In the genomic region with DNA sequence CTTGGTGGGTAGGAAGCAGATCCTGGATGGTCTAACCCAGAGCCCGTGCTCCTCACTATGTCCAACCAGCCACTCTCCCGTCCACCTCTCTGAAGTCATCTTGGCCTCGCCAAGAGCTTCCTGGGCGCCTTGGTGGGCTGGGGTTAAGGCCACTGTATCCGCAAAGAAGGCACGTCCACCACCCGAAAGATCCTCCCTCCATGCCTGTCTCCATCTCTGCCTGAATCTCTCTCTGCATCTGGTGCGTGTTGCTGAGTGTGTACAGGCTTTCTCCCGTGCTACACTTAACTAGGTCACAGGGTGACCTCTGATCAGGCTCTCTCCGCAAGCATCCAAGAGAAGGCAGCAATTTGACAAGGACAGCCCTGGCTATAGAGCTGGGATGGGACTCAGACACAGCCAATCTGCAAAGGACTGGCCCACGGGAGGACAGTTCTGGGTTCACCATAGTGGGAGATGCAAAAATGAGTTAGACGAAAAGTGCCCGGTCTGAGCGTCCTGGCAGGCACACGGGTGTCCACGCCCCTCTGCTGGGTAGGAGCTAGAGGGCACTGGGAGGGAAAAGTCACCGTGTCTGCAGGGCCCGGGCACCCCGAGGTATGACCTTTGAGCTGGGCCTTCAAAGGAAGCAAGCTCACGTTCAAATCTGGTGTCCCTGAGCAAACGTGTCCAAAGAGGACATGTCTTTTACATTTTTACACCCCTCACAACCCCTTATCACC, we compare ENCODE assay signal across 1 cellular context.
TF ChIP-seq lines count a peak whose summit lies in the region.

No MANE protein-coding gene starts in this region.

TF ChIP-seq in K562, 482 proteins besides CTCF, POLR2A, EP300 and RAD21:
- TF ChIP-seq, protein P1, sequence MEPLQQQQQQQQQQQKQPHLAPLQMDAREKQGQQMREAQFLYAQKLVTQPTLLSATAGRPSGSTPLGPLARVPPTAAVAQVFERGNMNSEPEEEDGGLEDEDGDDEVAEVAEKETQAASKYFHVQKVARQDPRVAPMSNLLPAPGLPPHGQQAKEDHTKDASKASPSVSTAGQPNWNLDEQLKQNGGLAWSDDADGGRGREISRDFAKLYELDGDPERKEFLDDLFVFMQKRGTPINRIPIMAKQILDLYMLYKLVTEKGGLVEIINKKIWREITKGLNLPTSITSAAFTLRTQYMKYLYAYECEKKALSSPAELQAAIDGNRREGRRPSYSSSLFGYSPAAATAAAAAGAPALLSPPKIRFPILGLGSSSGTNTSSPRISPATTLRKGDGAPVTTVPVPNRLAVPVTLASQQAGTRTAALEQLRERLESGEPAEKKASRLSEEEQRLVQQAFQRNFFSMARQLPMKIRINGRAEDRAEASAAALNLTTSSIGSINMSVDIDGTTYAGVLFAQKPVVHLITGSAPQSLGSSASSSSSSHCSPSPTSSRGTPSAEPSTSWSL (CRISPR knock-in tag; IDR thresholded peaks at IDR 0.05; ENCODE audit: borderline replicate concordance): no peak
- no peak for TF ChIP-seq SETDB1 (IDR thresholded peaks at IDR 0.05; ENCODE audit: low read length)
- TF ChIP-seq, protein P2, sequence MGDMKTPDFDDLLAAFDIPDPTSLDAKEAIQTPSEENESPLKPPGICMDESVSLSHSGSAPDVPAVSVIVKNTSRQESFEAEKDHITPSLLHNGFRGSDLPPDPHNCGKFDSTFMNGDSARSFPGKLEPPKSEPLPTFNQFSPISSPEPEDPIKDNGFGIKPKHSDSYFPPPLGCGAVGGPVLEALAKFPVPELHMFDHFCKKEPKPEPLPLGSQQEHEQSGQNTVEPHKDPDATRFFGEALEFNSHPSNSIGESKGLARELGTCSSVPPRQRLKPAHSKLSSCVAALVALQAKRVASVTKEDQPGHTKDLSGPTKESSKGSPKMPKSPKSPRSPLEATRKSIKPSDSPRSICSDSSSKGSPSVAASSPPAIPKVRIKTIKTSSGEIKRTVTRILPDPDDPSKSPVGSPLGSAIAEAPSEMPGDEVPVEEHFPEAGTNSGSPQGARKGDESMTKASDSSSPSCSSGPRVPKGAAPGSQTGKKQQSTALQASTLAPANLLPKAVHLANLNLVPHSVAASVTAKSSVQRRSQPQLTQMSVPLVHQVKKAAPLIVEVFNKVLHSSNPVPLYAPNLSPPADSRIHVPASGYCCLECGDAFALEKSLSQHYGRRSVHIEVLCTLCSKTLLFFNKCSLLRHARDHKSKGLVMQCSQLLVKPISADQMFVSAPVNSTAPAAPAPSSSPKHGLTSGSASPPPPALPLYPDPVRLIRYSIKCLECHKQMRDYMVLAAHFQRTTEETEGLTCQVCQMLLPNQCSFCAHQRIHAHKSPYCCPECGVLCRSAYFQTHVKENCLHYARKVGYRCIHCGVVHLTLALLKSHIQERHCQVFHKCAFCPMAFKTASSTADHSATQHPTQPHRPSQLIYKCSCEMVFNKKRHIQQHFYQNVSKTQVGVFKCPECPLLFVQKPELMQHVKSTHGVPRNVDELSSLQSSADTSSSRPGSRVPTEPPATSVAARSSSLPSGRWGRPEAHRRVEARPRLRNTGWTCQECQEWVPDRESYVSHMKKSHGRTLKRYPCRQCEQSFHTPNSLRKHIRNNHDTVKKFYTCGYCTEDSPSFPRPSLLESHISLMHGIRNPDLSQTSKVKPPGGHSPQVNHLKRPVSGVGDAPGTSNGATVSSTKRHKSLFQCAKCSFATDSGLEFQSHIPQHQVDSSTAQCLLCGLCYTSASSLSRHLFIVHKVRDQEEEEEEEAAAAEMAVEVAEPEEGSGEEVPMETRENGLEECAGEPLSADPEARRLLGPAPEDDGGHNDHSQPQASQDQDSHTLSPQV (IDR thresholded peaks at IDR 0.05): no peak
- no peak for TF ChIP-seq BCL6 (CRISPR knock-in tag; IDR thresholded peaks at IDR 0.05)
- TF ChIP-seq ZNF431 (CRISPR knock-in tag; IDR thresholded peaks at IDR 0.05): no peak
- TF ChIP-seq ZC3H8 (IDR thresholded peaks at IDR 0.05): no peak
- TF ChIP-seq, protein P3, sequence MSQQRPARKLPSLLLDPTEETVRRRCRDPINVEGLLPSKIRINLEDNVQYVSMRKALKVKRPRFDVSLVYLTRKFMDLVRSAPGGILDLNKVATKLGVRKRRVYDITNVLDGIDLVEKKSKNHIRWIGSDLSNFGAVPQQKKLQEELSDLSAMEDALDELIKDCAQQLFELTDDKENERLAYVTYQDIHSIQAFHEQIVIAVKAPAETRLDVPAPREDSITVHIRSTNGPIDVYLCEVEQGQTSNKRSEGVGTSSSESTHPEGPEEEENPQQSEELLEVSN (IDR thresholded peaks at IDR 0.05; ENCODE audit: borderline replicate concordance in 1 of 2, extremely low read depth in 1 of 2, insufficient read depth in 1 of 2, insufficient read length in 1 of 2, low read depth in 1 of 2, low read length in 1 of 2, poor library complexity in 1 of 2, severe bottlenecking in 1 of 2): no peak
- TF ChIP-seq, protein P4, sequence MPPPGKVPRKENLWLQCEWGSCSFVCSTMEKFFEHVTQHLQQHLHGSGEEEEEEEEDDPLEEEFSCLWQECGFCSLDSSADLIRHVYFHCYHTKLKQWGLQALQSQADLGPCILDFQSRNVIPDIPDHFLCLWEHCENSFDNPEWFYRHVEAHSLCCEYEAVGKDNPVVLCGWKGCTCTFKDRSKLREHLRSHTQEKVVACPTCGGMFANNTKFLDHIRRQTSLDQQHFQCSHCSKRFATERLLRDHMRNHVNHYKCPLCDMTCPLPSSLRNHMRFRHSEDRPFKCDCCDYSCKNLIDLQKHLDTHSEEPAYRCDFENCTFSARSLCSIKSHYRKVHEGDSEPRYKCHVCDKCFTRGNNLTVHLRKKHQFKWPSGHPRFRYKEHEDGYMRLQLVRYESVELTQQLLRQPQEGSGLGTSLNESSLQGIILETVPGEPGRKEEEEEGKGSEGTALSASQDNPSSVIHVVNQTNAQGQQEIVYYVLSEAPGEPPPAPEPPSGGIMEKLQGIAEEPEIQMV (tag; conservative IDR thresholded peaks at IDR 0.05; ENCODE audit: low read depth): no peak
